ENCODE assay signal across 1 cellular context in the genomic region with DNA sequence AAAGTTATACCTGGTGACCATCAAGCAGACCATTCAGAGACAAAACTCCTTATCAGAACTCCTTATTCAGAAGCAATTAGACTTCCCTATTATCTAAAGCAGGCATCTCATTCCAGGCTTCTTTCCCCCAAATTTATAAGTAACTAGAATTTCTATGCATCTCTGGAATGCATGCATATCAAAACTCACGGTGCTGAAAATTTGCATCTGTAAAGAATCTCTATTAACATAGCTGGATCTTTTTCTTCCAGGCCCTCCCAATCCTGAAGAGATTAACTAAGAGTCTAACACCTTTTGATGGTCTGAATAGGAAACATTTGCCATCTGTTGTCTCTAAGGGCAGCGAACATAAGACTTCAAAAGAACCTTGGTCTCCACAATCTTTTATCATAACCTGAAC.
TF ChIP-seq lines count a peak whose summit lies in the region.

No MANE protein-coding gene starts in this region.

TF ChIP-seq in WTC11, 78 proteins besides CTCF, POLR2A, EP300 and RAD21 (continued from another document):
- no peak for TF ChIP-seq E2F5 (CRISPR knock-in tag; IDR thresholded peaks at IDR 0.05)
TF ChIP-seq in WTC11: peak in this region for 0.
